ENCODE assay signal across 24 cellular contexts in genomic region chr10:21501109-21501508, GRCh38. TPM values are rescaled to one million over a fixed set of nuclear protein-coding genes. Genes with fewer than 3 reads are reported as not detected.
DNase-seq lines count a peak whose midpoint lies in the region; ATAC-seq and TF ChIP-seq lines count a peak whose summit lies in the region.
"Had no signal": no experiment of that assay in that cellular context is flagged by ENCODE, and none has a peak within 500 bp of the region (broad histone marks: within the 10 kb centered on the region; RNA-seq: fewer than 3 reads in every experiment).

No MANE protein-coding gene starts in this region.

- H3K14ac ChIP-seq in neuronal stem cell (ENCODE audit: low read length), result no peak overlapping the region

- no peak overlapping the region for H2BK5ac ChIP-seq in neuronal stem cell (ENCODE audit: low read length)

- no peak for TF ChIP-seq CTCF in Panc1 (IDR thresholded peaks at IDR 0.05)

- H2BK12ac ChIP-seq in neuronal stem cell (ENCODE audit: low read length), result no peak overlapping the region

- H3K27ac Mint-ChIP-seq in activated CD4-positive, alpha-beta memory T cell treated with anti-CD3 and anti-CD28 coated beads, Interleukin-2, amount 10 ng/mL, durations not matched to agents 7 days and 5 days, result no peak overlapping the region
- H3K27ac Mint-ChIP-seq: activated CD4-positive, alpha-beta T cell treated with anti-CD3 and anti-CD28 coated beads, Interleukin-2, amount 10 ng/mL, durations not matched to agents 7 days and 5 days; activated CD8-positive, alpha-beta memory T cell treated with anti-CD3 and anti-CD28 coated beads, Interleukin-2, amount 10 ng/mL, durations not matched to agents 7 days and 5 days; activated T-cell treated with anti-CD3 and anti-CD28 coated beads, Interleukin-2, amount 50 U/mL, for 72 hours; naive thymus-derived CD4-positive, alpha-beta T cell had no signal

- H3K27ac ChIP-seq in Panc1 (ENCODE audit: low read length) (peak overlapping the region; percentile 63), iPS-18a (ENCODE audit: low read length) (no peak overlapping the region), neuronal stem cell (replicated peaks; ENCODE audit: low read length) (peak overlapping the region; percentile 78)
- H3K27ac ChIP-seq: vagina, VCaP had no signal

- no peak overlapping the region for H2AK5ac ChIP-seq in neuronal stem cell (ENCODE audit: low read depth, low read length)

- H3K9me3 ChIP-seq in Panc1 (ENCODE audit: control insufficient read depth, insufficient read depth, low read depth, low read length), result no peaks in the 10 kb centered on the region
- H3K9me3 ChIP-seq in iPS-18a (ENCODE audit: control insufficient read depth, low read depth, low read length), result no peaks in the 10 kb centered on the region
- H3K9me3 ChIP-seq in neuronal stem cell (replicated peaks in 1 of 2; ENCODE audit: control insufficient read depth in 2 of 2, insufficient read depth in 1 of 2, low read depth in 1 of 2, low read length in 2 of 2), result no peaks in the 10 kb centered on the region
- H3K9me3 ChIP-seq: A549, vagina had no signal

- WGBS in neuronal stem cell (ENCODE audit: extremely low coverage in 2 of 2, insufficient read length in 2 of 2, insufficient replicate concordance in 1 of 2), 2 donors, result no CpG with 5 or more reads among the region's 5 CpGs

- in situ Hi-C loops in Panc1 (cut with HindIII; ENCODE audit: low pct_unique_long_range_greater_than_20kb, low sequenced_read_pairs), result no loop called here

- peak overlapping the region; percentile 23 for H3K4me2 ChIP-seq in neuronal stem cell (ENCODE audit: insufficient read depth, low read length, poor library complexity, severe bottlenecking)
- H3K4me2 ChIP-seq: A549 had no signal

- intact Hi-C loops in Panc1 (cut with micrococcal nuclease; ENCODE audit: unreplicated experiment), result no loop called here

- H3K4me1 Mint-ChIP-seq in activated CD4-positive, alpha-beta memory T cell treated with anti-CD3 and anti-CD28 coated beads, Interleukin-2, amount 10 ng/mL, durations not matched to agents 7 days and 5 days, result peaks cover 10% of the 10 kb centered on the region

- H3K36me3 Mint-ChIP-seq in activated CD4-positive, alpha-beta memory T cell treated with anti-CD3 and anti-CD28 coated beads, Interleukin-2, amount 10 ng/mL, durations not matched to agents 7 days and 5 days (ENCODE audit: low read depth), result no peaks in the 10 kb centered on the region
- H3K36me3 Mint-ChIP-seq: activated CD8-positive, alpha-beta memory T cell treated with anti-CD3 and anti-CD28 coated beads, Interleukin-2, amount 10 ng/mL, durations not matched to agents 7 days and 5 days had no signal

- no TSS peak for BruUV-seq in Panc1 (replicated peaks; lab: Mats Ljungman, UMichigan)

- no peak overlapping the region for H4K91ac ChIP-seq in neuronal stem cell (ENCODE audit: low read depth, low read length, poor library complexity)

- H4K8ac ChIP-seq in neuronal stem cell (ENCODE audit: low read depth, low read length), result no peak overlapping the region

- no peak overlapping the region for H3K4ac ChIP-seq in neuronal stem cell (ENCODE audit: low read length)

- H3K4me3 Mint-ChIP-seq in activated CD4-positive, alpha-beta memory T cell treated with anti-CD3 and anti-CD28 coated beads, Interleukin-2, amount 10 ng/mL, durations not matched to agents 7 days and 5 days, result no peak overlapping the region
- H3K4me3 Mint-ChIP-seq: activated CD4-positive, alpha-beta T cell treated with anti-CD3 and anti-CD28 coated beads, Interleukin-2, amount 10 ng/mL, durations not matched to agents 7 days and 5 days; activated CD8-positive, alpha-beta memory T cell treated with anti-CD3 and anti-CD28 coated beads, Interleukin-2, amount 10 ng/mL, durations not matched to agents 7 days and 5 days had no signal

- ATAC-seq in Panc1, result no peak
- no peak for ATAC-seq in GM19397 (IDR thresholded peaks at IDR 0.05; ENCODE audit: unreplicated experiment)
- ATAC-seq: A549; activated CD8-positive, alpha-beta memory T cell treated with anti-CD3 and anti-CD28 coated beads, Interleukin-2, amount 10 ng/mL, durations not matched to agents 7 days and 5 days; activated T-cell treated with anti-CD3 and anti-CD28 coated beads, Interleukin-2, amount 50 U/mL, for 72 hours; left colon; naive thymus-derived CD4-positive, alpha-beta T cell had no signal

- peak overlapping the region; percentile 65 for H2BK15ac ChIP-seq in neuronal stem cell (ENCODE audit: low read length)

- H3K36me3 ChIP-seq in Panc1 (ENCODE audit: control insufficient read depth, insufficient read depth, low read length) (no peaks in the 10 kb centered on the region), iPS-18a (ENCODE audit: control insufficient read depth, low read depth, low read length) (no peaks in the 10 kb centered on the region), neuronal stem cell (replicated peaks in 1 of 2; ENCODE audit: control insufficient read depth in 2 of 2, insufficient read depth in 2 of 2, low read length in 2 of 2) (no peaks in the 10 kb centered on the region)
- H3K36me3 ChIP-seq: vagina had no signal

- no peak overlapping the region for H2AFZ ChIP-seq in neuronal stem cell (ENCODE audit: low read length)

- H3K9me3 Mint-ChIP-seq in activated CD4-positive, alpha-beta memory T cell treated with anti-CD3 and anti-CD28 coated beads, Interleukin-2, amount 10 ng/mL, durations not matched to agents 7 days and 5 days, result no peaks in the 10 kb centered on the region
- H3K9me3 Mint-ChIP-seq: activated CD4-positive, alpha-beta T cell treated with anti-CD3 and anti-CD28 coated beads, Interleukin-2, amount 10 ng/mL, durations not matched to agents 7 days and 5 days; activated T-cell treated with anti-CD3 and anti-CD28 coated beads, Interleukin-2, amount 50 U/mL, for 72 hours had no signal

- peak overlapping the region; percentile 51 for H3K9ac ChIP-seq in iPS-18a (ENCODE audit: low read length)
- no peak overlapping the region for H3K9ac ChIP-seq in neuronal stem cell (ENCODE audit: low read depth, low read length, poor library complexity)

- H3K18ac ChIP-seq in neuronal stem cell (ENCODE audit: low read length), result peak overlapping the region; percentile 55

- H3K4me1 ChIP-seq in Panc1 (ENCODE audit: control insufficient read depth, insufficient read depth, low read length), result peaks cover 43% of the 10 kb centered on the region
- peaks cover 62% of the 10 kb centered on the region for H3K4me1 ChIP-seq in iPS-18a (ENCODE audit: control insufficient read depth, low read depth, low read length)
- H3K4me1 ChIP-seq in neuronal stem cell (ENCODE audit: control insufficient read depth in 2 of 2, insufficient read depth in 1 of 2, low read depth in 1 of 2, low read length in 2 of 2), result peaks cover 36 to 59% of the 10 kb centered on the region in 2 donors

- CTCF ChIA-PET in Panc1 (lab: Charles Lee), result no interaction called here
- CTCF ChIA-PET in activated CD4-positive, alpha-beta memory T cell treated with anti-CD3 and anti-CD28 coated beads, Interleukin-2, amount 10 ng/mL, durations not matched to agents 7 days and 5 days (lab: Charles Lee), result no interaction called here

- peaks cover 73% of the 10 kb centered on the region for H3K27me3 Mint-ChIP-seq in activated CD4-positive, alpha-beta memory T cell treated with anti-CD3 and anti-CD28 coated beads, Interleukin-2, amount 10 ng/mL, durations not matched to agents 7 days and 5 days

- no peak overlapping the region for H2BK120ac ChIP-seq in neuronal stem cell (ENCODE audit: low read depth, low read length)

- H3K23ac ChIP-seq in neuronal stem cell (ENCODE audit: low read depth, low read length, poor library complexity), result no peak overlapping the region

- POLR2A ChIA-PET in Panc1 (lab: Charles Lee), result no interaction called here
- POLR2A ChIA-PET in activated CD4-positive, alpha-beta memory T cell treated with anti-CD3 and anti-CD28 coated beads, Interleukin-2, amount 10 ng/mL, durations not matched to agents 7 days and 5 days (lab: Charles Lee), result no interaction called here

- H3K27me3 ChIP-seq in Panc1 (ENCODE audit: control insufficient read depth, insufficient read depth, low read length), result no peaks in the 10 kb centered on the region
- peaks cover 50% of the 10 kb centered on the region for H3K27me3 ChIP-seq in iPS-18a (ENCODE audit: control insufficient read depth, insufficient read depth, low read length)
- no peaks in the 10 kb centered on the region for H3K27me3 ChIP-seq in neuronal stem cell (ENCODE audit: control insufficient read depth in 3 of 3, insufficient read depth in 3 of 3, low read depth in 1 of 3, low read length in 3 of 3)
- H3K27me3 ChIP-seq: vagina had no signal

- DNase-seq in ELF-1 (ENCODE audit: low read depth, low spot score) (peak; percentile 66), Panc1 (ENCODE audit: low read depth, low spot score) (no peak), neuronal stem cell (ENCODE audit: low spot score) (no peak), NCI-H1436 treated with DMSO at 0.1 percent for 48 hours (lab: John Stamatoyannopoulos, UW) (no peak)
- no peak for DNase-seq in activated effector memory CD4-positive, alpha-beta T cell treated with anti-CD3 and anti-CD28 coated beads, Interleukin-2, amount 50 U/mL, for 16 hours
- DNase-seq in activated CD4-positive, alpha-beta memory T cell treated with anti-CD3 and anti-CD28 coated beads, Interleukin-2, amount 10 ng/mL, durations not matched to agents 7 days and 5 days, result no peak
- DNase-seq: activated CD4-positive, alpha-beta T cell treated with anti-CD3 and anti-CD28 coated beads, Interleukin-2, amount 10 ng/mL, durations not matched to agents 7 days and 5 days; activated CD8-positive, alpha-beta memory T cell treated with anti-CD3 and anti-CD28 coated beads, Interleukin-2, amount 10 ng/mL, durations not matched to agents 7 days and 5 days; activated naive CD4-positive, alpha-beta T cell treated with anti-CD3 and anti-CD28 coated beads, Interleukin-2, amount 50 U/mL, for 16 hours; activated T-cell treated with anti-CD3 and anti-CD28 coated beads, Interleukin-2, amount 50 U/mL, for 72 hours; amygdala; DMS53; GF-D8; left colon; naive thymus-derived CD4-positive, alpha-beta T cell; NCI-H1048; NCI-H2029 treated with DMSO at 0.1 percent for 48 hours; NCI-H226; NCI-H774 had no signal

- H3K4me3 ChIP-seq in Panc1 (ENCODE audit: low read depth in 2 of 2, low read length in 2 of 2), result no peak overlapping the region
- H3K4me3 ChIP-seq in iPS-18a (ENCODE audit: low read length), result peak overlapping the region; percentile 58
- peak overlapping the region in 1 of 2 donors; percentile 66 for H3K4me3 ChIP-seq in neuronal stem cell (ENCODE audit: low read length in 2 of 2)
- H3K4me3 ChIP-seq: A549 had no signal

- peaks cover 6% of the 10 kb centered on the region for H3K79me1 ChIP-seq in neuronal stem cell (ENCODE audit: low read depth, low read length)

RNA-seq across cellular contexts. Expression of gene SKIDA1, which starts 24.4 kb away (rescaled TPM):
- total RNA-seq in Panc1 (2021; ENCODE audit: unreplicated experiment), result 9.3 TPM
- 5.8 TPM for polyA plus RNA-seq in Panc1 (2012; ENCODE audit: insufficient read length)
- polyA plus RNA-seq in neuronal stem cell (2013, experiment 1 of 2), result 57.0 TPM
- 57.0 TPM for polyA plus RNA-seq in neuronal stem cell (2013, experiment 2 of 2)
- total RNA-seq in activated CD4-positive, alpha-beta memory T cell treated with anti-CD3 and anti-CD28 coated beads, Interleukin-2, amount 10 ng/mL, durations not matched to agents 7 days and 5 days, result under 1 TPM; 0.25 to 0.38 TPM

RNA-seq across cellular contexts. Expression of gene MLLT10, which starts 32.9 kb away (rescaled TPM):
- total RNA-seq in Panc1 (2021; ENCODE audit: unreplicated experiment), result 33.4 TPM
- polyA plus RNA-seq in Panc1 (2012; ENCODE audit: insufficient read length), result 28.9 TPM
- 43.4 TPM for polyA plus RNA-seq in neuronal stem cell (2013, experiment 1 of 2)
- 44.9 TPM for polyA plus RNA-seq in neuronal stem cell (2013, experiment 2 of 2)
- 10 to 100 TPM; 43.0 to 49.9 TPM for total RNA-seq in activated CD4-positive, alpha-beta memory T cell treated with anti-CD3 and anti-CD28 coated beads, Interleukin-2, amount 10 ng/mL, durations not matched to agents 7 days and 5 days
